Comparison of ENCODE assay signal across 18 cellular contexts in the genomic region with DNA sequence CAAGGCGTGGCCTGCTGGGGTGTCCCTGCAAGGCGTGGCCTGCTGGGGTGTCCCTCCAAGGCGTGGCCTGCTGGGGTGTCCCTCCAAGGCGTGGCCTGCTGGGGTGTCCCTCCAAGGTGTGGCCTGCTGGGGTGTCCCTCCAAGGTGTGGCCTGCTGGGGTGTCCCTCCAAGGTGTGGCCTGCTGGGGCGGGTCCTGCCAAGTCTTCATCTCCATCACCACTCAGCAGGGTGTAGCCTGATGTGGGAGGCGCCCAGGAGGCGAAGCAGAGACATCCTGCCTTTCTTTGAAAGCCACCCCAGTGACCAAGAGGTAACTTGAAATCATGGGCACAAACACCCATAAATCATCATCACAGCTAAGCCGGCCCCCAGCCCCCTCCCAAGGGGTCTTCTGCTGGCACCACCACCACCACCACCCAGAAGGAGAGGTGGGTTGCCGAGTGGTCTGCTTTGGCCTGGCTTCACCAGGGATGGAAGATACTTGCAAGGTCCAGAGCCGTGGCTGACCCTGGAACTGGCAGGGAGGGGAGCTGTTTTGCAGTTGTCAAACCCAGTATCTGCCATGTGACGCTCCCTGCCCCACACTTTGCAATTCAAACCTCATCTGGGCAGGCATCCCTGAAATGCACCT.
DNase-seq lines count a peak whose midpoint lies in the region; ATAC-seq and TF ChIP-seq lines count a peak whose summit lies in the region.
"Had no signal": no experiment of that assay in that cellular context is flagged by ENCODE, and none has a peak within 500 bp of the region (broad histone marks: within the 10 kb centered on the region; RNA-seq: fewer than 3 reads in every experiment).

No MANE protein-coding gene starts in this region.

- H3K4me1 ChIP-seq in endodermal cell (ENCODE audit: control insufficient read depth, insufficient read depth, low read length) (no peaks in the 10 kb centered on the region), upper lobe of left lung (no peaks in the 10 kb centered on the region)
- H3K4me1 ChIP-seq: HAP-1 had no signal

- H3K36me3 ChIP-seq in endodermal cell (ENCODE audit: control insufficient read depth, insufficient read depth, low read length): no peaks in the 10 kb centered on the region
- peaks cover 0 to 8% (median 0%) of the 10 kb centered on the region in 4 donors for H3K36me3 ChIP-seq in upper lobe of left lung
- H3K36me3 ChIP-seq: HAP-1 had no signal

- TF ChIP-seq POLR2A in upper lobe of left lung (IDR thresholded peaks at IDR 0.05): no peak

- WGBS in endodermal cell (ENCODE audit: insufficient coverage in 1 of 2, insufficient read length in 1 of 2), 2 experiments: 95 to 100% methylated on average over 2 to 11 of the region's 11 CpGs
- WGBS in upper lobe of left lung, 2 donors: 90 to 95% methylated on average over 6 to 11 of the region's 11 CpGs

- H3K4me3 ChIP-seq in endodermal cell (ENCODE audit: low read length): no peak overlapping the region
- H3K4me3 ChIP-seq in upper lobe of left lung: no peak overlapping the region
- H3K4me3 ChIP-seq: BLaER1, HAP-1 had no signal

- H3K9me3 ChIP-seq in endodermal cell (ENCODE audit: control insufficient read depth, low read length): no peaks in the 10 kb centered on the region
- H3K9me3 ChIP-seq in upper lobe of left lung: no peaks in the 10 kb centered on the region
- H3K9me3 ChIP-seq: BLaER1, HAP-1 had no signal

- TF ChIP-seq CTCF in endodermal cell (conservative IDR thresholded peaks at IDR 0.05): no peak
- TF ChIP-seq CTCF in upper lobe of left lung (IDR thresholded peaks at IDR 0.05): no peak
- TF ChIP-seq CTCF in endothelial cell (IDR thresholded peaks at IDR 0.05; ENCODE audit: unreplicated experiment): no peak

- no peak overlapping the region for H3K9ac ChIP-seq in endodermal cell (ENCODE audit: extremely low read depth, low read length, poor library complexity, severe bottlenecking)
- H3K9ac ChIP-seq: BLaER1 had no signal

- H3K27me3 Mint-ChIP-seq in endodermal cell (ENCODE audit: insufficient read depth) (no peaks in the 10 kb centered on the region), endothelial cell (ENCODE audit: unreplicated experiment) (peaks cover 13% of the 10 kb centered on the region)

- H3K36me3 Mint-ChIP-seq in endodermal cell (ENCODE audit: low read depth): peaks cover 8% of the 10 kb centered on the region
- no peaks in the 10 kb centered on the region for H3K36me3 Mint-ChIP-seq in endothelial cell (ENCODE audit: low read depth, unreplicated experiment)

- ATAC-seq in Right ventricle myocardium inferior (no peak), upper lobe of left lung (ENCODE audit: low FRiP score in 2 of 2) (no peak)
- ATAC-seq: CD8-positive, alpha-beta T cell had no signal

- H3K27me3 ChIP-seq in endodermal cell (ENCODE audit: control insufficient read depth, insufficient read depth, low read length, poor library complexity, severe bottlenecking): no peaks in the 10 kb centered on the region
- H3K27me3 ChIP-seq in upper lobe of left lung: no peaks in the 10 kb centered on the region
- H3K27me3 ChIP-seq: BLaER1 had no signal

- H3K4me1 Mint-ChIP-seq in endodermal cell (no peaks in the 10 kb centered on the region), endothelial cell (ENCODE audit: unreplicated experiment) (no peaks in the 10 kb centered on the region)

- intact Hi-C loops in cardiac septum (cut with DNase I): no loop called here
- intact Hi-C loops in Right ventricle myocardium inferior (cut with DNase I): no loop called here
- intact Hi-C loops in posterior vena cava (cut with DNase I): no loop called here

- H3K4me3 Mint-ChIP-seq in endodermal cell: no peak overlapping the region
- H3K4me3 Mint-ChIP-seq in endothelial cell (ENCODE audit: unreplicated experiment): no peak overlapping the region
- H3K4me3 Mint-ChIP-seq: CD8-positive, alpha-beta T cell had no signal

- no peak for TF ChIP-seq EP300 in upper lobe of left lung (IDR thresholded peaks at IDR 0.05)

- DNase-seq in cardiac septum (ENCODE audit: low spot score) (peak; percentile 74), Right ventricle myocardium inferior (ENCODE audit: missing footprints) (no peak), endodermal cell (peak; percentile 56), posterior vena cava (ENCODE audit: low spot score) (peak; percentile 49), upper lobe of left lung (peak; percentile 8 to 49), endothelial cell (ENCODE audit: low spot score) (no peak), middle frontal gyrus (ENCODE audit: extremely low spot score, low spot score) (no peak), HuH-7.5 (ENCODE audit: low spot score) (no peak)
- DNase-seq: DMS79, NCI-H1417, NCI-H187 treated with DMSO at 0.1 percent for 48 hours, NCI-H2171, NCI-H446 treated with DMSO at 0.1 percent for 48 hours, NCI-H748 treated with DMSO at 0.1 percent for 48 hours had no signal

- H3K27ac Mint-ChIP-seq in endodermal cell: no peak overlapping the region
- no peak overlapping the region for H3K27ac Mint-ChIP-seq in endothelial cell (ENCODE audit: unreplicated experiment)
- H3K27ac Mint-ChIP-seq: CD8-positive, alpha-beta T cell had no signal

- no peak overlapping the region for H3K27ac ChIP-seq in endodermal cell (ENCODE audit: low read depth, low read length)
- no peak overlapping the region for H3K27ac ChIP-seq in upper lobe of left lung
- H3K27ac ChIP-seq: BLaER1, RWPE1 had no signal

- H3K9me3 Mint-ChIP-seq in endodermal cell (no peaks in the 10 kb centered on the region), endothelial cell (ENCODE audit: unreplicated experiment) (no peaks in the 10 kb centered on the region)

Comparison
In these comparisons a context has a peak if more than half of its experiments do, and no peak if none do; other contexts are left out.
1. DNase-seq: peak in cardiac septum (single experiment), endodermal cell (single experiment), posterior vena cava (single experiment) and upper lobe of left lung (2 of 2); none in Right ventricle myocardium inferior (single experiment), endothelial cell (single experiment), middle frontal gyrus (single experiment) and HuH-7.5 (single experiment).